Comparison of ENCODE assay signal across 8 cellular contexts in the genomic region with DNA sequence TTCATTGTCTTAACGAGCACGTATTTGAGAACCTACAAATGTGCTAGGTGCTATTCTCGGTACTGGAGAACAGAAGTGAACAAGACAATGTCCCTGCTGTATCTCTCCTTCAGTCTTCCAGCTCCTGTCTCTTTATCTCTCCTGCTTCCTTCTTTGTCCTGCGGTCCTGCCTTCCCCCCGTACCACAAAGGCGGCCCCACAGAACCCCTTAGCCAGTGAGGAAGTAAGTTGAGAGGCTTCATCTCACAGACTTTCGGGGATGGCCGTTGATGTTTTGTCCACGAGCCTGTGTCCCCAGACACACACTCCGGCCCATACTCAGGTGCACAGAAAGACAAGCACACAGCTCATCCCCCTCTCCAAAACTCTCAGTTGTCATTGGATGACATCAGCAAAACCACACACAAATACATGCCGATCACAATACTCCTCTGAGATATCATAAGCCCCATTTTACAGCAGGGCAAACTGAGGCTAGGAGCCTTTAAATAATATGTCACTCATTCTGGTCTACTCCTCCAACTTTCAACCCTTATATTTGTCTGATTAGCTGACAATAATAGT. TPM values are rescaled to one million over a fixed set of nuclear protein-coding genes. Genes with fewer than 3 reads are reported as not detected.
DNase-seq lines count a peak whose midpoint lies in the region; ATAC-seq, FAIRE-seq and TF ChIP-seq lines count a peak whose summit lies in the region.

No MANE protein-coding gene starts in this region.

- no peak overlapping the region for H2AFZ ChIP-seq in fibroblast of lung (ENCODE audit: low read length)

- CTCF ChIA-PET in Panc1 (lab: Charles Lee) = interaction anchor here (1.8 kb wide), 1 partner anchor 80 kb away, joined by 5 read pairs; no protein-coding TSS in a partner anchor

- no peak overlapping the region for H3K9ac ChIP-seq in fibroblast of lung (ENCODE audit: insufficient read depth, low read length)
- no peak overlapping the region for H3K9ac ChIP-seq in skeletal muscle satellite cell (ENCODE audit: low read depth, low read length)

- no peak for TF ChIP-seq POLR2A in GM12891 (IDR thresholded peaks at IDR 0.05; ENCODE audit: low read depth, low read length)

- H4K20me1 ChIP-seq in fibroblast of lung (ENCODE audit: control insufficient read depth, extremely low read depth, insufficient read depth, low read length) = no peaks in the 10 kb centered on the region

- DNase-seq in GM12891 (ENCODE audit: insufficient read length, low spot score) (no peak), Panc1 (ENCODE audit: low read depth, low spot score) (no peak), fibroblast of lung (ENCODE audit: low read depth in 2 of 2) (no peak), kidney tubule cell (ENCODE audit: low spot score) (no peak)
- no peak for DNase-seq in stimulated activated CD4-positive, alpha-beta T cell treated with anti-CD3 and anti-CD28 coated beads, Interleukin-4, amount 100 ng/mL, for 24 hours

- POLR2A ChIA-PET in Panc1 (lab: Charles Lee) = interaction anchor here (1.4 kb wide), 1 partner anchor 29 kb away, joined by 8 read pairs; no protein-coding TSS in a partner anchor

- H3K9me3 ChIP-seq in Panc1 (ENCODE audit: control insufficient read depth, insufficient read depth, low read depth, low read length) = no peaks in the 10 kb centered on the region
- H3K9me3 ChIP-seq in fibroblast of lung (ENCODE audit: control insufficient read depth, insufficient read depth, low read depth, low read length) = no peaks in the 10 kb centered on the region
- no peaks in the 10 kb centered on the region for H3K9me3 ChIP-seq in skeletal muscle satellite cell (replicated peaks; ENCODE audit: low read length)

- H3K4me3 ChIP-seq in Panc1 (ENCODE audit: low read depth in 2 of 2, low read length in 2 of 2) = peak overlapping the region; percentile 62 to 68
- H3K4me3 ChIP-seq in fibroblast of lung (replicated peaks in 1 of 4; ENCODE audit: control extremely low read depth in 1 of 4, insufficient read depth in 1 of 4, low read depth in 3 of 4, low read length in 4 of 4) = peak overlapping the region; percentile 68 to 77 (median 69)
- H3K4me3 ChIP-seq in skeletal muscle satellite cell (ENCODE audit: low read length) = peak overlapping the region; percentile 80

- intact Hi-C loops in Panc1 (cut with micrococcal nuclease; ENCODE audit: unreplicated experiment) = no loop called here

- in situ Hi-C loops in Panc1 (cut with HindIII; ENCODE audit: low pct_unique_long_range_greater_than_20kb, low sequenced_read_pairs) = no loop called here

- H3K27ac ChIP-seq in Panc1 (ENCODE audit: low read length) = peak overlapping the region; percentile 88
- no peak overlapping the region for H3K27ac ChIP-seq in fibroblast of lung (ENCODE audit: insufficient read depth, low read length)

- ATAC-seq in Panc1 (no peak), GM19324 (IDR thresholded peaks at IDR 0.05; ENCODE audit: low FRiP score, unreplicated experiment) (no peak), HG02938 (IDR thresholded peaks at IDR 0.05; ENCODE audit: unreplicated experiment) (no peak)

- TF ChIP-seq CTCF in Panc1 (IDR thresholded peaks at IDR 0.05) (no peak), fibroblast of lung (conservative IDR thresholded peaks at IDR 0.05 in 1 of 2, IDR thresholded peaks at IDR 0.05 in 1 of 2; ENCODE audit: low read depth in 1 of 2, low read length in 2 of 2) (no peak)

- H3K79me2 ChIP-seq in fibroblast of lung (ENCODE audit: control insufficient read depth, insufficient read depth, low read length) = peaks cover 3% of the 10 kb centered on the region

- H3K4me2 ChIP-seq in fibroblast of lung (ENCODE audit: extremely low read depth, insufficient read depth, low read length) = peak overlapping the region; percentile 88
- H3K4me2 ChIP-seq in skeletal muscle satellite cell (ENCODE audit: low read length) = peak overlapping the region; percentile 82

- H3K4me1 ChIP-seq in Panc1 (ENCODE audit: control insufficient read depth, insufficient read depth, low read length) (peaks cover 28% of the 10 kb centered on the region), fibroblast of lung (ENCODE audit: control insufficient read depth, extremely low read depth, insufficient read depth, low read length) (peaks cover 29% of the 10 kb centered on the region), skeletal muscle satellite cell (ENCODE audit: control insufficient read depth, insufficient read depth, low read length) (peaks cover 38% of the 10 kb centered on the region)

- FAIRE-seq in GM12891 (lab: Jason Lieb, UNC) = no peak

- no peaks in the 10 kb centered on the region for H3K27me3 ChIP-seq in Panc1 (ENCODE audit: control insufficient read depth, insufficient read depth, low read length)
- H3K27me3 ChIP-seq in fibroblast of lung (ENCODE audit: control insufficient read depth, insufficient read depth, low read length) = no peaks in the 10 kb centered on the region
- H3K27me3 ChIP-seq in skeletal muscle satellite cell (ENCODE audit: control insufficient read depth, insufficient read depth, low read length) = no peaks in the 10 kb centered on the region

- no peaks in the 10 kb centered on the region for H3K36me3 ChIP-seq in Panc1 (ENCODE audit: control insufficient read depth, insufficient read depth, low read length)
- no peaks in the 10 kb centered on the region for H3K36me3 ChIP-seq in fibroblast of lung (ENCODE audit: control insufficient read depth, insufficient read depth, low read length)
- H3K36me3 ChIP-seq in skeletal muscle satellite cell (ENCODE audit: insufficient read depth, low read length) = no peaks in the 10 kb centered on the region

- BruUV-seq in Panc1 (replicated peaks; lab: Mats Ljungman, UMichigan) = no TSS peak

TF ChIP-seq in GM12891, 5 proteins besides CTCF, POLR2A, EP300 and RAD21:
- TF ChIP-seq PAX5 (IDR thresholded peaks at IDR 0.05; ENCODE audit: insufficient read depth, low read length, severe bottlenecking) (no peak), SPI1 (IDR thresholded peaks at IDR 0.05; ENCODE audit: low read depth, low read length) (0 out of 2 replicates have a peak, but pooled peaks have one; percentile 10)

RNA-seq across cellular contexts. Expression of gene SWSAP1, which starts 0.5 kb away (rescaled TPM):
- 1.9 TPM for polyA plus RNA-seq in GM12891 (2012; ENCODE audit: low read depth, missing spikeins)
- total RNA-seq in Panc1 (2021; ENCODE audit: unreplicated experiment) = 3.1 TPM
- 3.5 TPM for polyA plus RNA-seq in Panc1 (2012; ENCODE audit: insufficient read length)
- 0.50 and 0.51 TPM in 2 replicates for total RNA-seq in fibroblast of lung
- 0.76 and 1.2 TPM in 2 replicates for polyA plus RNA-seq in fibroblast of lung
- 1.6 and 1.7 TPM in 2 replicates for polyA plus RNA-seq in fibroblast of lung (2012)
- polyA minus RNA-seq in fibroblast of lung (ENCODE audit: low replicate concordance) = 0.96 TPM in 1 of 2 replicates, not detected in the other
- total RNA-seq in skeletal muscle satellite cell (2012; rRNA removed) = 0.87 and 1.3 TPM in 2 replicates

RNA-seq across cellular contexts. Expression of gene EPOR, which starts 10.1 kb away (rescaled TPM):
- polyA plus RNA-seq in GM12891 (2012; ENCODE audit: low read depth, missing spikeins) = 2.4 TPM
- 16.4 TPM for total RNA-seq in Panc1 (2021; ENCODE audit: unreplicated experiment)
- 24.2 TPM for polyA plus RNA-seq in Panc1 (2012; ENCODE audit: insufficient read length)
- total RNA-seq in fibroblast of lung = 6.4 and 9.2 TPM in 2 replicates
- polyA plus RNA-seq in fibroblast of lung = 3.6 and 3.8 TPM in 2 replicates
- 4.4 and 6.0 TPM in 2 replicates for polyA plus RNA-seq in fibroblast of lung (2012)
- polyA minus RNA-seq in fibroblast of lung (ENCODE audit: low replicate concordance) = 4.8 and 6.3 TPM in 2 replicates
- total RNA-seq in skeletal muscle satellite cell (2012; rRNA removed) = 7.1 and 7.6 TPM in 2 replicates

RNA-seq across cellular contexts. Expression of gene PLPPR2, which starts 18.7 kb away (rescaled TPM):
- polyA plus RNA-seq in GM12891 (2012; ENCODE audit: low read depth, missing spikeins) = 1.7 TPM
- 43.3 TPM for total RNA-seq in Panc1 (2021; ENCODE audit: unreplicated experiment)
- polyA plus RNA-seq in Panc1 (2012; ENCODE audit: insufficient read length) = 85.0 TPM
- 7.4 and 13.0 TPM in 2 replicates for total RNA-seq in fibroblast of lung
- 17.6 and 21.2 TPM in 2 replicates for polyA plus RNA-seq in fibroblast of lung
- 42.8 and 51.9 TPM in 2 replicates for polyA plus RNA-seq in fibroblast of lung (2012)
- polyA minus RNA-seq in fibroblast of lung (ENCODE audit: low replicate concordance) = 56.3 and 56.9 TPM in 2 replicates
- total RNA-seq in skeletal muscle satellite cell (2012; rRNA removed) = 6.1 and 14.9 TPM in 2 replicates

RNA-seq across cellular contexts. Expression of gene CCDC159, which starts 27.6 kb away (rescaled TPM):
- 20.4 TPM for polyA plus RNA-seq in GM12891 (2012; ENCODE audit: low read depth, missing spikeins)
- 46.6 TPM for total RNA-seq in Panc1 (2021; ENCODE audit: unreplicated experiment)
- polyA plus RNA-seq in Panc1 (2012; ENCODE audit: insufficient read length) = 53.4 TPM
- total RNA-seq in fibroblast of lung = 10.1 and 11.3 TPM in 2 replicates
- 13.8 and 14.4 TPM in 2 replicates for polyA plus RNA-seq in fibroblast of lung
- polyA plus RNA-seq in fibroblast of lung (2012) = 14.6 and 14.8 TPM in 2 replicates
- 15.7 and 20.7 TPM in 2 replicates for polyA minus RNA-seq in fibroblast of lung (ENCODE audit: low replicate concordance)
- total RNA-seq in skeletal muscle satellite cell (2012; rRNA removed) = 2.4 and 4.3 TPM in 2 replicates

RNA-seq across cellular contexts. Expression of gene TMEM205, which starts 27.9 kb away (rescaled TPM):
- 64.5 TPM for polyA plus RNA-seq in GM12891 (2012; ENCODE audit: low read depth, missing spikeins)
- total RNA-seq in Panc1 (2021; ENCODE audit: unreplicated experiment) (133 TPM), fibroblast of lung (54.7 and 76.8 TPM in 2 replicates)
- 277 TPM for polyA plus RNA-seq in Panc1 (2012; ENCODE audit: insufficient read length)
- polyA plus RNA-seq in fibroblast of lung = 68.4 and 78.6 TPM in 2 replicates
- 55.2 and 66.9 TPM in 2 replicates for polyA plus RNA-seq in fibroblast of lung (2012)
- polyA minus RNA-seq in fibroblast of lung (ENCODE audit: low replicate concordance) = 50.4 and 112 TPM in 2 replicates
- total RNA-seq in skeletal muscle satellite cell (2012; rRNA removed) = 74.3 and 78.3 TPM in 2 replicates
